ENCODE assay signal across 23 cellular contexts in the genomic region with DNA sequence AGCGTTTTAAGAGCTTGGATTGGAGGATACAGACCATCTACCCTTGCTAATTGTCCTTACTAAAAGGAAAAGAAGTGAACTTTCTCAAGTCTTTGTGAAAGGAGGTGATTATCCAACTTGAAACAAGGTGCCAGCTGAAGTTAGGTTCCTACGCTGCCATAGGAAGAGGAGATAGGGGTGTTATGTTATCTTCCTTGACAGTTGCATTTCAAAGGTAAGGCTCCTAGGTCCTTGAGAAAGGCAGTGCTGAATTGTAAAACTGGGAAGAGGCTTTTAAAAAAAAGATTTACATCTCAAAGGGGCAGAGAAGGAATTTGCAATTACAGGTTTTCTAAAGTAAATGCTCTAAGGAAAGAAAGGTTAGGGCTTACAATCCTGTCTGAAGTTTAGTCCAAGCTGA.
"Had no signal": no experiment of that assay in that cellular context is flagged by ENCODE, and none has a peak within 500 bp of the region (broad histone marks: within the 10 kb centered on the region; RNA-seq: fewer than 3 reads in every experiment).

No MANE protein-coding gene starts in this region.

- H3K27me3 ChIP-seq: breast epithelium, esophagus squamous epithelium, heart right ventricle, pancreas, suprapubic skin, tibial artery had no signal

- H3K4me1 ChIP-seq: breast epithelium, esophagus squamous epithelium, heart right ventricle, psoas muscle, suprapubic skin, tibial artery had no signal

- DNase-seq: activated CD4-positive, alpha-beta T cell treated with anti-CD3 and anti-CD28 coated beads for 36 hours; activated CD4-positive, CD25-positive, alpha-beta regulatory T cell; activated CD8-positive, alpha-beta memory T cell treated with anti-CD3 and anti-CD28 coated beads, Interleukin-2, amount 10 ng/mL, durations not matched to agents 7 days and 5 days; activated CD8-positive, alpha-beta T cell treated with anti-CD3 and anti-CD28 coated beads, Interleukin-2, amount 10 ng/mL, durations not matched to agents 7 days and 5 days; activated naive CD8-positive, alpha-beta T cell treated with anti-CD3 and anti-CD28 coated beads, Interleukin-2, amount 50 U/mL, for 24 hours; activated T-cell treated with anti-CD3 and anti-CD28 coated beads, Interleukin-2, amount 50 U/mL, for 48 hours; amygdala; effector CD4-positive, alpha-beta T cell; esophagus squamous epithelium; foreskin melanocyte; heart right ventricle; midbrain; naive thymus-derived CD4-positive, alpha-beta T cell; pancreas; psoas muscle; stimulated activated CD4-positive, alpha-beta T cell treated with anti-CD3 and anti-CD28 coated beads, Interleukin-15, amount 100 ng/mL, for 24 hours; stimulated activated CD4-positive, alpha-beta T cell treated with anti-CD3 and anti-CD28 coated beads, Interleukin-2, amount 100 ng/mL, for 24 hours; stimulated activated naive CD4-positive, alpha-beta T cell; T-helper 1 cell; tibial artery had no signal

- ATAC-seq: activated CD4-positive, alpha-beta T cell treated with anti-CD3 and anti-CD28 coated beads for 36 hours; activated CD8-positive, alpha-beta memory T cell treated with anti-CD3 and anti-CD28 coated beads, Interleukin-2, amount 10 ng/mL, durations not matched to agents 7 days and 5 days; activated CD8-positive, alpha-beta T cell treated with anti-CD3 and anti-CD28 coated beads, Interleukin-2, amount 10 ng/mL, durations not matched to agents 7 days and 5 days; activated naive CD8-positive, alpha-beta T cell treated with anti-CD3 and anti-CD28 coated beads, Interleukin-2, amount 50 U/mL, for 24 hours; heart right ventricle; naive thymus-derived CD4-positive, alpha-beta T cell; pancreas; psoas muscle had no signal

- H3K27ac ChIP-seq: breast epithelium, epithelial cell of prostate, esophagus squamous epithelium, heart right ventricle, pancreas, psoas muscle, suprapubic skin, tibial artery had no signal

- H3K36me3 ChIP-seq: breast epithelium, esophagus squamous epithelium, heart right ventricle, pancreas, suprapubic skin, tibial artery had no signal

- H3K4me3 ChIP-seq: breast epithelium, esophagus squamous epithelium, heart right ventricle, pancreas, psoas muscle, suprapubic skin, tibial artery had no signal

- H3K9me3 ChIP-seq: breast epithelium, esophagus squamous epithelium, heart right ventricle, pancreas, psoas muscle, suprapubic skin, tibial artery had no signal
